In genomic region chr4:774419-775092, GRCh38 we compare ENCODE assay signal across 7 cellular contexts. TPM values are rescaled to one million over a fixed set of nuclear protein-coding genes. Genes with fewer than 3 reads are reported as not detected.
DNase-seq lines count a peak whose midpoint lies in the region; ATAC-seq and TF ChIP-seq lines count a peak whose summit lies in the region.
"Not testable (repeated sequence)": the region's sequence is repeated elsewhere in the genome, so short reads cannot be mapped to it uniquely, and the experiment has no call there.

No MANE protein-coding gene starts in this region.

- peaks cover 47 to 80% (median 67%) of the 10 kb centered on the region in 3 donors for H3K4me1 Mint-ChIP-seq in CD8-positive, alpha-beta memory T cell
- H3K4me1 Mint-ChIP-seq in T-helper 1 cell treated with Interleukin-12 subunit alpha and Interleukin-12 subunit beta and Interleukin-4 antibody, amounts not matched to agents 30 μg/mL and 1 μg/mL, for 36 hours (ENCODE audit: low read depth) = peaks cover 29% of the 10 kb centered on the region
- H3K4me1 Mint-ChIP-seq in activated T-cell treated with anti-CD3 and anti-CD28 coated beads, Interleukin-2, amount 50 U/mL, for 24 hours (ENCODE audit: low read depth) = peaks cover 69% of the 10 kb centered on the region
- H3K4me1 Mint-ChIP-seq in activated naive CD8-positive, alpha-beta T cell treated with anti-CD3 and anti-CD28 coated beads for 36 hours = peaks cover 43% of the 10 kb centered on the region
- peaks cover 43 to 51% of the 10 kb centered on the region in 2 donors for H3K4me1 Mint-ChIP-seq in effector memory CD8-positive, alpha-beta T cell (ENCODE audit: low read depth in 2 of 2)
- H3K4me1 Mint-ChIP-seq in immature natural killer cell = peaks cover 68 to 78% of the 10 kb centered on the region in 2 donors
- peaks cover 50% of the 10 kb centered on the region for H3K4me1 Mint-ChIP-seq in neural crest cell

- H3K27me3 ChIP-seq in CD8-positive, alpha-beta memory T cell (ENCODE audit: insufficient read depth, low read length, poor library complexity, severe bottlenecking) = not testable (repeated sequence)

- not testable (repeated sequence) for ATAC-seq in effector memory CD8-positive, alpha-beta T cell (replicated peaks)

- not testable (repeated sequence) for H3K4me3 ChIP-seq in CD8-positive, alpha-beta memory T cell (ENCODE audit: low read length)

- DNase-seq in CD8-positive, alpha-beta memory T cell; activated T-cell treated with anti-CD3 and anti-CD28 coated beads, Interleukin-2, amount 50 U/mL, for 24 hours; activated naive CD8-positive, alpha-beta T cell treated with anti-CD3 and anti-CD28 coated beads for 36 hours; effector memory CD8-positive, alpha-beta T cell; immature natural killer cell; neural crest cell (ENCODE audit: low read depth, low spot score): not testable (repeated sequence)

- POLR2A ChIA-PET in CD8-positive, alpha-beta memory T cell (lab: Charles Lee) = not testable (repeated sequence)

- H3K27ac Mint-ChIP-seq in CD8-positive, alpha-beta memory T cell = peak overlapping the region in 7 of 8 donors; percentile 39 to 92 (median 74)
- peak overlapping the region; percentile 31 for H3K27ac Mint-ChIP-seq in T-helper 1 cell treated with Interleukin-12 subunit alpha and Interleukin-12 subunit beta and Interleukin-4 antibody, amounts not matched to agents 30 μg/mL and 1 μg/mL, for 36 hours
- peak overlapping the region; percentile 74 for H3K27ac Mint-ChIP-seq in activated T-cell treated with anti-CD3 and anti-CD28 coated beads, Interleukin-2, amount 50 U/mL, for 24 hours
- H3K27ac Mint-ChIP-seq in activated naive CD8-positive, alpha-beta T cell treated with anti-CD3 and anti-CD28 coated beads for 36 hours = peak overlapping the region; percentile 7
- peak overlapping the region; percentile 85 to 87 for H3K27ac Mint-ChIP-seq in effector memory CD8-positive, alpha-beta T cell
- H3K27ac Mint-ChIP-seq in immature natural killer cell = peak overlapping the region in 5 of 6 donors; percentile 45 to 84 (median 69)
- not testable (repeated sequence) for H3K27ac Mint-ChIP-seq in neural crest cell (ENCODE audit: unreplicated experiment)

- H3K9me3 Mint-ChIP-seq in CD8-positive, alpha-beta memory T cell; T-helper 1 cell treated with Interleukin-12 subunit alpha and Interleukin-12 subunit beta and Interleukin-4 antibody, amounts not matched to agents 30 μg/mL and 1 μg/mL, for 36 hours; activated T-cell treated with anti-CD3 and anti-CD28 coated beads, Interleukin-2, amount 50 U/mL, for 24 hours; activated naive CD8-positive, alpha-beta T cell treated with anti-CD3 and anti-CD28 coated beads for 36 hours; effector memory CD8-positive, alpha-beta T cell; immature natural killer cell; neural crest cell: not testable (repeated sequence)

- H3K36me3 Mint-ChIP-seq in CD8-positive, alpha-beta memory T cell = peaks cover 20 to 72% (median 23%) of the 10 kb centered on the region in 3 donors
- H3K36me3 Mint-ChIP-seq in T-helper 1 cell treated with Interleukin-12 subunit alpha and Interleukin-12 subunit beta and Interleukin-4 antibody, amounts not matched to agents 30 μg/mL and 1 μg/mL, for 36 hours (ENCODE audit: low read depth) = peaks cover 48% of the 10 kb centered on the region
- H3K36me3 Mint-ChIP-seq in activated T-cell treated with anti-CD3 and anti-CD28 coated beads, Interleukin-2, amount 50 U/mL, for 24 hours (ENCODE audit: low read depth) = peaks cover 87% of the 10 kb centered on the region
- H3K36me3 Mint-ChIP-seq in activated naive CD8-positive, alpha-beta T cell treated with anti-CD3 and anti-CD28 coated beads for 36 hours = peaks cover 58% of the 10 kb centered on the region
- H3K36me3 Mint-ChIP-seq in effector memory CD8-positive, alpha-beta T cell (ENCODE audit: insufficient read depth) = peaks cover 82% of the 10 kb centered on the region
- H3K36me3 Mint-ChIP-seq in immature natural killer cell = peaks cover 11 to 28% (median 16%) of the 10 kb centered on the region in 3 donors
- peaks cover 48% of the 10 kb centered on the region for H3K36me3 Mint-ChIP-seq in neural crest cell (ENCODE audit: low read depth)

- H3K9me3 ChIP-seq in CD8-positive, alpha-beta memory T cell (ENCODE audit: low read length) = not testable (repeated sequence)

- peak overlapping the region; percentile 33 to 83 (median 60) for H3K4me3 Mint-ChIP-seq in CD8-positive, alpha-beta memory T cell
- not testable (repeated sequence) for H3K4me3 Mint-ChIP-seq in T-helper 1 cell treated with Interleukin-12 subunit alpha and Interleukin-12 subunit beta and Interleukin-4 antibody, amounts not matched to agents 30 μg/mL and 1 μg/mL, for 36 hours
- H3K4me3 Mint-ChIP-seq in activated T-cell treated with anti-CD3 and anti-CD28 coated beads, Interleukin-2, amount 50 U/mL, for 24 hours = peak overlapping the region; percentile 2
- H3K4me3 Mint-ChIP-seq in activated naive CD8-positive, alpha-beta T cell treated with anti-CD3 and anti-CD28 coated beads for 36 hours = peak overlapping the region; percentile 52
- H3K4me3 Mint-ChIP-seq in effector memory CD8-positive, alpha-beta T cell = peak overlapping the region; percentile 39 to 58
- peak overlapping the region; percentile 0 to 67 (median 50) for H3K4me3 Mint-ChIP-seq in immature natural killer cell
- peak overlapping the region; percentile 56 for H3K4me3 Mint-ChIP-seq in neural crest cell

- not testable (repeated sequence) for H3K27ac ChIP-seq in CD8-positive, alpha-beta memory T cell (ENCODE audit: low read depth, low read length)

- CTCF ChIA-PET in CD8-positive, alpha-beta memory T cell (lab: Charles Lee) = interaction anchor here (1.3 to 1.6 kb wide), 2 partner anchors 12 to 32 kb away, joined by 4 to 6 read pairs; no protein-coding TSS in a partner anchor

- peaks cover 31% of the 10 kb centered on the region for H3K36me3 ChIP-seq in CD8-positive, alpha-beta memory T cell (ENCODE audit: insufficient read depth, low read length)

- H3K27me3 Mint-ChIP-seq in CD8-positive, alpha-beta memory T cell; T-helper 1 cell treated with Interleukin-12 subunit alpha and Interleukin-12 subunit beta and Interleukin-4 antibody, amounts not matched to agents 30 μg/mL and 1 μg/mL, for 36 hours (ENCODE audit: low read depth); activated T-cell treated with anti-CD3 and anti-CD28 coated beads, Interleukin-2, amount 50 U/mL, for 24 hours; activated naive CD8-positive, alpha-beta T cell treated with anti-CD3 and anti-CD28 coated beads for 36 hours; effector memory CD8-positive, alpha-beta T cell; immature natural killer cell (ENCODE audit: low read depth in 3 of 3); neural crest cell (ENCODE audit: low read depth): not testable (repeated sequence)

- peaks cover 30% of the 10 kb centered on the region for H3K4me1 ChIP-seq in CD8-positive, alpha-beta memory T cell (ENCODE audit: insufficient read depth, low read length)

- not testable (repeated sequence) for TF ChIP-seq CTCF in neural crest cell (conservative IDR thresholded peaks at IDR 0.05)

RNA-seq across cellular contexts. Expression of gene CPLX1, which starts 51.4 kb away (rescaled TPM):
- under 1 TPM; 0.13 to 0.16 TPM for total RNA-seq in CD8-positive, alpha-beta memory T cell
- polyA plus RNA-seq in CD8-positive, alpha-beta memory T cell = not detected
- under 1 TPM in 1 of 2 experiments, not detected in 1; 0.16 TPM for total RNA-seq in activated naive CD8-positive, alpha-beta T cell treated with anti-CD3 and anti-CD28 coated beads for 36 hours
- not detected for polyA plus RNA-seq in immature natural killer cell
- 2.0 and 2.5 TPM in 2 replicates for total RNA-seq in neural crest cell
